ENCODE assay signal across 8 cellular contexts in the genomic region with DNA sequence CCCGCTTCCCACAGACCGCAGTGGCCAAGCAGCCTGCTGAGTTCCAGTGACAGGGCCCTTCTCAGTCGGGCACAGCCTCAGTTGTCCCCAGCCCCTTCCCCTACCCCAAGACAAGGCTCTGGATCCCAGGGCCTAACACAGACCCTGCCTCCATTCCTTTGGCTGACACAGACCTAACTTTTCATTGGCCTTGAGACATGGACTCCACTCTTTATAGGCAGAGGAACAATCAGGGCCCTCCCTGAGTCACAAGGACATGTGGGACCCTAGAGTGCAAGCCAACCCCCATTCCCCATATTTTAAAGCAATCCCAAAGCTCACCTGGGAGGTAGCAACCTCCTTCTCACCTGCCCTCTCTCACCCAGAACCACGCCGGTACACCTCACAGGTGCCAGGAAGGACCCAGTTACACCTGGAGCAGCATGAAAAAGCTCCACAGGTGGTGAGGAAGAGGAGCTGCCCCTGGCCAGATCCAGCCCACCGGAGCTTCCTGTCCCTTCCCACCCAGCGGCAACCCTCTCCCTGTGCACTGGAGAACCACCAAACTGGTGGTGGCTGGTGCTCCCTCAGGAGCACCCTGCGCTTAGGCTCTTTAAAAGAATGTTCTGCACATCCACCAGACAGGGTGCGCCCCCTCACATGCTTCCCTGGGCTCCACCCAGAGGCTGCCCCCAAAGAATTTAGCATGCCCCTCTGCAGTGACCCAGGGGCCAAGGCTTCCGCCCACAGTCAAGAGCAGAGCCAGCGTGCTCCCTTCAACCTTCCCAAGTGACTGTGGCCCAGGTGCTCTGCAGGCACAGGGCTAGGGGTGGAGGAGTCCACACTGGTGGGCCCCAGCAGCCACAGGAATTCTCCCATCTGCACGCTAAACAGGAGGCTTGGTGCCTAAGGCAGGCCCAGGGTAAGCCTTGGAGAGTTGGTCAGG. TPM values are rescaled to one million over a fixed set of nuclear protein-coding genes. Genes with fewer than 3 reads are reported as not detected.
A peak's percentile ranks its signal among the peaks of the same experiment; 100 is the strongest.
DNase-seq lines count a peak whose midpoint lies in the region; TF ChIP-seq lines count a peak whose summit lies in the region.

No MANE protein-coding gene starts in this region.

- H3K27ac ChIP-seq in VCaP, result peak overlapping the region; percentile 95

- in situ Hi-C loops in G401 (cut with HindIII; ENCODE audit: low sequenced_read_pairs), result no loop called here

- DNase-seq in GM12865 (ENCODE audit: low read depth) (no peak), foreskin fibroblast (no peak), skeletal muscle cell (ENCODE audit: low read depth) (no peak), NCI-H1092 (lab: John Stamatoyannopoulos, UW) (no peak), G401 (ENCODE audit: low spot score) (no peak), DMS114 treated with DMSO at 0.1 percent for 48 hours (lab: John Stamatoyannopoulos, UW; ENCODE audit: unreplicated experiment) (no peak), ureter (ENCODE audit: low spot score) (no peak)

- peak overlapping the region; percentile 44 for H3K4me3 ChIP-seq in GM12865 (ENCODE audit: low read depth, low read length)
- H3K4me3 ChIP-seq in foreskin fibroblast (ENCODE audit: low read depth in 1 of 2, low read length in 2 of 2), result peak overlapping the region; percentile 1 to 81
- H3K4me3 ChIP-seq in skeletal muscle cell (ENCODE audit: low read depth, low read length), result peak overlapping the region; percentile 13

- TF ChIP-seq CTCF in GM12865 (IDR thresholded peaks at IDR 0.05; ENCODE audit: insufficient read depth, low read depth, low read length, missing control alignments), result no peak
- TF ChIP-seq CTCF in VCaP (conservative IDR thresholded peaks at IDR 0.05), result no peak
- no peak for TF ChIP-seq CTCF in foreskin fibroblast (IDR thresholded peaks at IDR 0.05; ENCODE audit: low read depth, low read length)

RNA-seq across cellular contexts. Expression of gene MNT, which starts 3.4 kb away (rescaled TPM):
- 2.4 and 3.2 TPM in 2 replicates for total RNA-seq in G401 (2014; rRNA removed; shearing (Covaris generic))
- 47.4 TPM for total RNA-seq in ureter

Comparison
In these comparisons a context has a peak if more than half of its experiments do, and no peak if none do; other contexts are left out.
1. RNA of gene MNT, which starts 3.4 kb away (total RNA-seq): 47.4 TPM in ureter (single experiment); 2.4 to 3.2 TPM in G401; every median in the first group is over 10 times any median in the second.
2. Peak in every context shown above with its lines, with median percentiles within 50 percentile points of each other: H3K4me3 ChIP-seq.